ENCODE assay signal across 2 cellular contexts in the genomic region with DNA sequence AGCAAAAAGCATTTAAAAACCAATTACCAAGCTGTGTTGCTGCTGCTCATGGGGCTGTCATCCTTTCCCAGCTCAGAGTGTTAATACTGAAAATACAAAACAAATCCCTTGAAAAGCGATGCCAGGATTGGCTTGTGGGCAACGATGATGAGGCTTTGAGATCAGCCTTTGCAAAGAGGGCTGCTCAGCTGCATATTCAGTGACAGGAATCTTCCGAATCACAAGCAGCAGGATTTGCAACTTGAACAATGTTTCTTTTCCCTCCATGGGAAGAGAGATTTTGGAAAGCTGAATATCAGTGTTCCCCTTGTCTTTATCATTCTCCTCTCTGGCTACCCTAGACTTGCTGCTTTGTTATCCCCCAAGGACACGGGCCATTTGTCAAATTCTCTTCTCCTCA.
TF ChIP-seq lines count a peak whose summit lies in the region.

No MANE protein-coding gene starts in this region.

TF ChIP-seq in GM23338, 12 proteins besides CTCF, POLR2A, EP300 and RAD21 (continued from another document):
- TF ChIP-seq, protein P1, sequence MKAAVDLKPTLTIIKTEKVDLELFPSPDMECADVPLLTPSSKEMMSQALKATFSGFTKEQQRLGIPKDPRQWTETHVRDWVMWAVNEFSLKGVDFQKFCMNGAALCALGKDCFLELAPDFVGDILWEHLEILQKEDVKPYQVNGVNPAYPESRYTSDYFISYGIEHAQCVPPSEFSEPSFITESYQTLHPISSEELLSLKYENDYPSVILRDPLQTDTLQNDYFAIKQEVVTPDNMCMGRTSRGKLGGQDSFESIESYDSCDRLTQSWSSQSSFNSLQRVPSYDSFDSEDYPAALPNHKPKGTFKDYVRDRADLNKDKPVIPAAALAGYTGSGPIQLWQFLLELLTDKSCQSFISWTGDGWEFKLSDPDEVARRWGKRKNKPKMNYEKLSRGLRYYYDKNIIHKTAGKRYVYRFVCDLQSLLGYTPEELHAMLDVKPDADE (IDR thresholded peaks at IDR 0.05), result no peak
- TF ChIP-seq, protein P2, sequence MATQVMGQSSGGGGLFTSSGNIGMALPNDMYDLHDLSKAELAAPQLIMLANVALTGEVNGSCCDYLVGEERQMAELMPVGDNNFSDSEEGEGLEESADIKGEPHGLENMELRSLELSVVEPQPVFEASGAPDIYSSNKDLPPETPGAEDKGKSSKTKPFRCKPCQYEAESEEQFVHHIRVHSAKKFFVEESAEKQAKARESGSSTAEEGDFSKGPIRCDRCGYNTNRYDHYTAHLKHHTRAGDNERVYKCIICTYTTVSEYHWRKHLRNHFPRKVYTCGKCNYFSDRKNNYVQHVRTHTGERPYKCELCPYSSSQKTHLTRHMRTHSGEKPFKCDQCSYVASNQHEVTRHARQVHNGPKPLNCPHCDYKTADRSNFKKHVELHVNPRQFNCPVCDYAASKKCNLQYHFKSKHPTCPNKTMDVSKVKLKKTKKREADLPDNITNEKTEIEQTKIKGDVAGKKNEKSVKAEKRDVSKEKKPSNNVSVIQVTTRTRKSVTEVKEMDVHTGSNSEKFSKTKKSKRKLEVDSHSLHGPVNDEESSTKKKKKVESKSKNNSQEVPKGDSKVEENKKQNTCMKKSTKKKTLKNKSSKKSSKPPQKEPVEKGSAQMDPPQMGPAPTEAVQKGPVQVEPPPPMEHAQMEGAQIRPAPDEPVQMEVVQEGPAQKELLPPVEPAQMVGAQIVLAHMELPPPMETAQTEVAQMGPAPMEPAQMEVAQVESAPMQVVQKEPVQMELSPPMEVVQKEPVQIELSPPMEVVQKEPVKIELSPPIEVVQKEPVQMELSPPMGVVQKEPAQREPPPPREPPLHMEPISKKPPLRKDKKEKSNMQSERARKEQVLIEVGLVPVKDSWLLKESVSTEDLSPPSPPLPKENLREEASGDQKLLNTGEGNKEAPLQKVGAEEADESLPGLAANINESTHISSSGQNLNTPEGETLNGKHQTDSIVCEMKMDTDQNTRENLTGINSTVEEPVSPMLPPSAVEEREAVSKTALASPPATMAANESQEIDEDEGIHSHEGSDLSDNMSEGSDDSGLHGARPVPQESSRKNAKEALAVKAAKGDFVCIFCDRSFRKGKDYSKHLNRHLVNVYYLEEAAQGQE (IDR thresholded peaks at IDR 0.05; ENCODE audit: unreplicated experiment), result no peak
- TF ChIP-seq STAT1 (IDR thresholded peaks at IDR 0.05; ENCODE audit: unreplicated experiment) (no peak), NANOG (IDR thresholded peaks at IDR 0.05; ENCODE audit: borderline replicate concordance) (no peak), ZNF114 (CRISPR knock-in tag; IDR thresholded peaks at IDR 0.05) (no peak)
- TF ChIP-seq, protein P3, sequence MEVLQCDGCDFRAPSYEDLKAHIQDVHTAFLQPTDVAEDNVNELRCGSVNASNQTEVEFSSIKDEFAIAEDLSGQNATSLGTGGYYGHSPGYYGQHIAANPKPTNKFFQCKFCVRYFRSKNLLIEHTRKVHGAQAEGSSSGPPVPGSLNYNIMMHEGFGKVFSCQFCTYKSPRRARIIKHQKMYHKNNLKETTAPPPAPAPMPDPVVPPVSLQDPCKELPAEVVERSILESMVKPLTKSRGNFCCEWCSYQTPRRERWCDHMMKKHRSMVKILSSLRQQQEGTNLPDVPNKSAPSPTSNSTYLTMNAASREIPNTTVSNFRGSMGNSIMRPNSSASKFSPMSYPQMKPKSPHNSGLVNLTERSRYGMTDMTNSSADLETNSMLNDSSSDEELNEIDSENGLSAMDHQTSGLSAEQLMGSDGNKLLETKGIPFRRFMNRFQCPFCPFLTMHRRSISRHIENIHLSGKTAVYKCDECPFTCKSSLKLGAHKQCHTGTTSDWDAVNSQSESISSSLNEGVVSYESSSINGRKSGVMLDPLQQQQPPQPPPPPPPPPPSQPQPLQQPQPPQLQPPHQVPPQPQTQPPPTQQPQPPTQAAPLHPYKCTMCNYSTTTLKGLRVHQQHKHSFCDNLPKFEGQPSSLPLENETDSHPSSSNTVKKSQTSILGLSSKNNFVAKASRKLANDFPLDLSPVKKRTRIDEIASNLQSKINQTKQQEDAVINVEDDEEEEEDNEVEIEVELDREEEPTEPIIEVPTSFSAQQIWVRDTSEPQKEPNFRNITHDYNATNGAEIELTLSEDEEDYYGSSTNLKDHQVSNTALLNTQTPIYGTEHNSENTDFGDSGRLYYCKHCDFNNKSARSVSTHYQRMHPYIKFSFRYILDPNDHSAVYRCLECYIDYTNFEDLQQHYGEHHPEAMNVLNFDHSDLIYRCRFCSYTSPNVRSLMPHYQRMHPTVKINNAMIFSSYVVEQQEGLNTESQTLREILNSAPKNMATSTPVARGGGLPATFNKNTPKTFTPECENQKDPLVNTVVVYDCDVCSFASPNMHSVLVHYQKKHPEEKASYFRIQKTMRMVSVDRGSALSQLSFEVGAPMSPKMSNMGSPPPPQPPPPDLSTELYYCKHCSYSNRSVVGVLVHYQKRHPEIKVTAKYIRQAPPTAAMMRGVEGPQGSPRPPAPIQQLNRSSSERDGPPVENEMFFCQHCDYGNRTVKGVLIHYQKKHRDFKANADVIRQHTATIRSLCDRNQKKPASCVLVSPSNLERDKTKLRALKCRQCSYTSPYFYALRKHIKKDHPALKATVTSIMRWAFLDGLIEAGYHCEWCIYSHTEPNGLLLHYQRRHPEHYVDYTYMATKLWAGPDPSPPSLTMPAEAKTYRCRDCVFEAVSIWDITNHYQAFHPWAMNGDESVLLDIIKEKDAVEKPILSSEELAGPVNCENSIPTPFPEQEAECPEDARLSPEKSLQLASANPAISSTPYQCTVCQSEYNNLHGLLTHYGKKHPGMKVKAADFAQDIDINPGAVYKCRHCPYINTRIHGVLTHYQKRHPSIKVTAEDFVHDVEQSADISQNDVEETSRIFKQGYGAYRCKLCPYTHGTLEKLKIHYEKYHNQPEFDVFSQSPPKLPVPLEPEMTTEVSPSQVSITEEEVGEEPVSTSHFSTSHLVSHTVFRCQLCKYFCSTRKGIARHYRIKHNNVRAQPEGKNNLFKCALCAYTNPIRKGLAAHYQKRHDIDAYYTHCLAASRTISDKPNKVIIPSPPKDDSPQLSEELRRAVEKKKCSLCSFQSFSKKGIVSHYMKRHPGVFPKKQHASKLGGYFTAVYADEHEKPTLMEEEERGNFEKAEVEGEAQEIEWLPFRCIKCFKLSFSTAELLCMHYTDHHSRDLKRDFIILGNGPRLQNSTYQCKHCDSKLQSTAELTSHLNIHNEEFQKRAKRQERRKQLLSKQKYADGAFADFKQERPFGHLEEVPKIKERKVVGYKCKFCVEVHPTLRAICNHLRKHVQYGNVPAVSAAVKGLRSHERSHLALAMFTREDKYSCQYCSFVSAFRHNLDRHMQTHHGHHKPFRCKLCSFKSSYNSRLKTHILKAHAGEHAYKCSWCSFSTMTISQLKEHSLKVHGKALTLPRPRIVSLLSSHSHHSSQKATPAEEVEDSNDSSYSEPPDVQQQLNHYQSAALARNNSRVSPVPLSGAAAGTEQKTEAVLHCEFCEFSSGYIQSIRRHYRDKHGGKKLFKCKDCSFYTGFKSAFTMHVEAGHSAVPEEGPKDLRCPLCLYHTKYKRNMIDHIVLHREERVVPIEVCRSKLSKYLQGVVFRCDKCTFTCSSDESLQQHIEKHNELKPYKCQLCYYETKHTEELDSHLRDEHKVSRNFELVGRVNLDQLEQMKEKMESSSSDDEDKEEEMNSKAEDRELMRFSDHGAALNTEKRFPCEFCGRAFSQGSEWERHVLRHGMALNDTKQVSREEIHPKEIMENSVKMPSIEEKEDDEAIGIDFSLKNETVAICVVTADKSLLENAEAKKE (CRISPR knock-in tag; IDR thresholded peaks at IDR 0.05), result no peak

TF ChIP-seq in HEK293T, 16 proteins besides CTCF, POLR2A, EP300 and RAD21 (continued from another document):
- no peak for TF ChIP-seq ELF4 (IDR thresholded peaks at IDR 0.05)
- no peak for TF ChIP-seq ARNT (IDR thresholded peaks at IDR 0.05)
- no peak for TF ChIP-seq SUZ12 (IDR thresholded peaks at IDR 0.05)
- TF ChIP-seq, protein P4, sequence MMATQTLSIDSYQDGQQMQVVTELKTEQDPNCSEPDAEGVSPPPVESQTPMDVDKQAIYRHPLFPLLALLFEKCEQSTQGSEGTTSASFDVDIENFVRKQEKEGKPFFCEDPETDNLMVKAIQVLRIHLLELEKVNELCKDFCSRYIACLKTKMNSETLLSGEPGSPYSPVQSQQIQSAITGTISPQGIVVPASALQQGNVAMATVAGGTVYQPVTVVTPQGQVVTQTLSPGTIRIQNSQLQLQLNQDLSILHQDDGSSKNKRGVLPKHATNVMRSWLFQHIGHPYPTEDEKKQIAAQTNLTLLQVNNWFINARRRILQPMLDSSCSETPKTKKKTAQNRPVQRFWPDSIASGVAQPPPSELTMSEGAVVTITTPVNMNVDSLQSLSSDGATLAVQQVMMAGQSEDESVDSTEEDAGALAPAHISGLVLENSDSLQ (IDR thresholded peaks at IDR 0.05), result no peak
- no peak for TF ChIP-seq NFRKB (IDR thresholded peaks at IDR 0.05)
- no peak for TF ChIP-seq FOXM1 (IDR thresholded peaks at IDR 0.05; ENCODE audit: borderline replicate concordance)
